Comparison of ENCODE assay signal across 24 cellular contexts in the genomic region with DNA sequence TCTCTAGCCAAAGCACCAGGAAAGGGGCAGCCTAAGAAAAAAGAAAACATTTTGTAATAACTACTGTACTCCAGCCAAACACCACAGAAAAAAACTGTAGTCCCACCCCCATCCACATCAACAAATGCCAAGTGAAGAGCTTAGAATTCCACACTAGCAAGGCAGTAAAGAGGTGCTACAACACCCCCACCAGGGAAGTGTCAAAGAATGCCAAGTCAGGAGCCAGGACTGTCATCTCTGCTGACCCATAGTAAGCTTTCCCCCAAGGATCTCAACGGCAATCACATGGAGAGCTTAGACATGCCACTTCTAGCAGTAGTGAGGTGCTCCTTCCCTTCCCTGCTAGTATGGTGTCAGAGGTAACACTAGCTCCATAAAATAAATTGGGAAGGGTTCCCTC. TPM values are rescaled to one million over a fixed set of nuclear protein-coding genes. Genes with fewer than 3 reads are reported as not detected.
"Had no signal": no experiment of that assay in that cellular context is flagged by ENCODE, and none has a peak within 500 bp of the region (broad histone marks: within the 10 kb centered on the region; RNA-seq: fewer than 3 reads in every experiment).

No MANE protein-coding gene starts in this region.

- H3K4me1 Mint-ChIP-seq: naive thymus-derived CD4-positive, alpha-beta T cell; nephron; stimulated activated naive CD8-positive, alpha-beta T cell treated with anti-CD3 and anti-CD28 coated beads, Interleukin-15, amount 100 ng/mL, for 72 hours had no signal

- H3K27ac ChIP-seq: prostate gland, right atrium auricular region, suprapubic skin, transverse colon, vagina had no signal

- DNase-seq: cortex of kidney; effector memory CD8-positive, alpha-beta T cell; head of caudate nucleus; mesenchymal stem cell; midbrain; naive thymus-derived CD4-positive, alpha-beta T cell; nucleus accumbens; stimulated activated CD4-positive, alpha-beta T cell treated with anti-CD3 and anti-CD28 coated beads, Interleukin-12 subunit alpha, Interleukin-12 subunit beta, amount 100 ng/mL, for 4 hours; stimulated activated CD4-positive, alpha-beta T cell treated with anti-CD3 and anti-CD28 coated beads, Interleukin-1b, Interleukin-23, amount 100 ng/mL, for 48 hours; stimulated activated CD4-positive, alpha-beta T cell treated with anti-CD3 and anti-CD28 coated beads, Interleukin-4, amount 100 ng/mL, for 1 hour; stimulated activated CD8-positive, alpha-beta memory T cell treated with anti-CD3 and anti-CD28 coated beads, Interleukin-4, amount 100 ng/mL, for 48 hours; stimulated activated naive CD4-positive, alpha-beta T cell; stimulated activated naive CD8-positive, alpha-beta T cell treated with anti-CD3 and anti-CD28 coated beads, Interleukin-15, amount 100 ng/mL, for 72 hours; transverse colon had no signal

- H3K4me3 ChIP-seq: lung, prostate gland, right atrium auricular region, smooth muscle cell, suprapubic skin, transverse colon, vagina had no signal

- H3K4me3 Mint-ChIP-seq: effector memory CD8-positive, alpha-beta T cell; naive thymus-derived CD4-positive, alpha-beta T cell; nephron; stimulated activated naive CD8-positive, alpha-beta T cell treated with anti-CD3 and anti-CD28 coated beads, Interleukin-15, amount 100 ng/mL, for 72 hours had no signal

- H3K27ac Mint-ChIP-seq: effector memory CD8-positive, alpha-beta T cell; naive thymus-derived CD4-positive, alpha-beta T cell; nephron; stimulated activated naive CD8-positive, alpha-beta T cell treated with anti-CD3 and anti-CD28 coated beads, Interleukin-15, amount 100 ng/mL, for 72 hours had no signal

- H3K4me2 ChIP-seq: smooth muscle cell had no signal

- H3K9me3 Mint-ChIP-seq: effector memory CD8-positive, alpha-beta T cell; stimulated activated naive CD8-positive, alpha-beta T cell treated with anti-CD3 and anti-CD28 coated beads, Interleukin-15, amount 100 ng/mL, for 72 hours had no signal

- H3K27me3 ChIP-seq: right atrium auricular region, suprapubic skin, transverse colon, vagina had no signal

- H3K9me3 ChIP-seq: prostate gland, suprapubic skin, transverse colon, vagina had no signal

- H3K36me3 ChIP-seq: prostate gland, right atrium auricular region, suprapubic skin, transverse colon, vagina had no signal

- H3K4me1 ChIP-seq: prostate gland, right atrium auricular region, suprapubic skin, transverse colon, vagina had no signal

- H3K27me3 Mint-ChIP-seq: effector memory CD8-positive, alpha-beta T cell; naive thymus-derived CD4-positive, alpha-beta T cell; stimulated activated naive CD8-positive, alpha-beta T cell treated with anti-CD3 and anti-CD28 coated beads, Interleukin-15, amount 100 ng/mL, for 72 hours had no signal

RNA-seq across cellular contexts. Expression of a gene that starts 34.4 kb away (rescaled TPM):
- total RNA-seq: dermis microvascular lymphatic vessel endothelial cell; left lobe of liver; naive thymus-derived CD4-positive, alpha-beta T cell; right atrium auricular region; vagina had no signal
- polyA plus RNA-seq: keratinocyte; naive thymus-derived CD4-positive, alpha-beta T cell had no signal
